1 cellular context compared by ENCODE assay signal in genomic region chr3:101676765-101677435, GRCh38.
TF ChIP-seq lines count a peak whose summit lies in the region.

A gene with protein sequence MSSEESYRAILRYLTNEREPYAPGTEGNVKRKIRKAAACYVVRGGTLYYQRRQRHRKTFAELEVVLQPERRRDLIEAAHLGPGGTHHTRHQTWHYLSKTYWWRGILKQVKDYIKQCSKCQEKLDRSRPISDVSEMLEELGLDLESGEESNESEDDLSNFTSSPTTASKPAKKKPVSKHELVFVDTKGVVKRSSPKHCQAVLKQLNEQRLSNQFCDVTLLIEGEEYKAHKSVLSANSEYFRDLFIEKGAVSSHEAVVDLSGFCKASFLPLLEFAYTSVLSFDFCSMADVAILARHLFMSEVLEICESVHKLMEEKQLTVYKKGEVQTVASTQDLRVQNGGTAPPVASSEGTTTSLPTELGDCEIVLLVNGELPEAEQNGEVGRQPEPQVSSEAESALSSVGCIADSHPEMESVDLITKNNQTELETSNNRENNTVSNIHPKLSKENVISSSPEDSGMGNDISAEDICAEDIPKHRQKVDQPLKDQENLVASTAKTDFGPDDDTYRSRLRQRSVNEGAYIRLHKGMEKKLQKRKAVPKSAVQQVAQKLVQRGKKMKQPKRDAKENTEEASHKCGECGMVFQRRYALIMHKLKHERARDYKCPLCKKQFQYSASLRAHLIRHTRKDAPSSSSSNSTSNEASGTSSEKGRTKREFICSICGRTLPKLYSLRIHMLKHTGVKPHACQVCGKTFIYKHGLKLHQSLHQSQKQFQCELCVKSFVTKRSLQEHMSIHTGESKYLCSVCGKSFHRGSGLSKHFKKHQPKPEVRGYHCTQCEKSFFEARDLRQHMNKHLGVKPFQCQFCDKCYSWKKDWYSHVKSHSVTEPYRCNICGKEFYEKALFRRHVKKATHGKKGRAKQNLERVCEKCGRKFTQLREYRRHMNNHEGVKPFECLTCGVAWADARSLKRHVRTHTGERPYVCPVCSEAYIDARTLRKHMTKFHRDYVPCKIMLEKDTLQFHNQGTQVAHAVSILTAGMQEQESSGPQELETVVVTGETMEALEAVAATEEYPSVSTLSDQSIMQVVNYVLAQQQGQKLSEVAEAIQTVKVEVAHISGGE (minus strand): TSS chr3:101677132. CDS start chr3:101676914, 218 bp downstream.

TF ChIP-seq in HepG2, 621 proteins besides CTCF, POLR2A, EP300 and RAD21 (continued from another document and continues in another):
- TF ChIP-seq HIVEP1 (CRISPR knock-in tag; IDR thresholded peaks at IDR 0.05): peak; percentile 17; the same call in 1 of the 2 replicates
- no peak for TF ChIP-seq TARDBP (CRISPR knock-in tag; IDR thresholded peaks at IDR 0.05)
- no peak for TF ChIP-seq ZNF33B (CRISPR knock-in tag; IDR thresholded peaks at IDR 0.05)
- no peak for TF ChIP-seq NPAS2 (CRISPR knock-in tag; IDR thresholded peaks at IDR 0.05; ENCODE audit: borderline replicate concordance)
- TF ChIP-seq TSC22D2 (CRISPR knock-in tag; IDR thresholded peaks at IDR 0.05; ENCODE audit: borderline replicate concordance): no peak
- TF ChIP-seq ZNF639 (CRISPR knock-in tag; conservative IDR thresholded peaks at IDR 0.05): no peak
- TF ChIP-seq MAFF (IDR thresholded peaks at IDR 0.05; ENCODE audit: low read depth, low read length): no peak
- TF ChIP-seq ZNF337 (CRISPR knock-in tag; IDR thresholded peaks at IDR 0.05; ENCODE audit: borderline replicate concordance, low read depth): 0 out of 2 replicates have a peak, but pooled peaks have one; percentile 31
- TF ChIP-seq SNAPC2 (CRISPR knock-in tag; IDR thresholded peaks at IDR 0.05): no peak
- TF ChIP-seq ZBTB42 (CRISPR knock-in tag; IDR thresholded peaks at IDR 0.05): peak; percentile 23; the same call in 1 of the 2 replicates
- TF ChIP-seq CBX5 (CRISPR knock-in tag; IDR thresholded peaks at IDR 0.05; ENCODE audit: borderline replicate concordance): no peak
- TF ChIP-seq ZBTB8A (CRISPR knock-in tag; IDR thresholded peaks at IDR 0.05; ENCODE audit: borderline replicate concordance, low read depth): no peak
- peak; percentile 72 for TF ChIP-seq MYC (CRISPR knock-in tag; IDR thresholded peaks at IDR 0.05; ENCODE audit: borderline replicate concordance)
- TF ChIP-seq POLR2AphosphoS5 (IDR thresholded peaks at IDR 0.05; ENCODE audit: low read depth, low read length): peak; percentile 82
- TF ChIP-seq ZBTB14 (CRISPR knock-in tag; IDR thresholded peaks at IDR 0.05): peak; percentile 40; the same call in 1 of the 2 replicates
- TF ChIP-seq TCF7 (IDR thresholded peaks at IDR 0.05; ENCODE audit: low read depth): no peak
- no peak for TF ChIP-seq ZNF616 (CRISPR knock-in tag; IDR thresholded peaks at IDR 0.05; ENCODE audit: low read depth)
- no peak for TF ChIP-seq SOX13 (IDR thresholded peaks at IDR 0.05)
- peak in 1 of 2 experiments; percentile 25; a peak in 1 of 4 replicates for TF ChIP-seq SOX13 (CRISPR knock-in tag; conservative IDR thresholded peaks at IDR 0.05 in 1 of 2, IDR thresholded peaks at IDR 0.05 in 1 of 2)
- no peak for TF ChIP-seq ZNF510 (CRISPR knock-in tag; IDR thresholded peaks at IDR 0.05; ENCODE audit: low read depth)
- TF ChIP-seq KLF15 (CRISPR knock-in tag; IDR thresholded peaks at IDR 0.05; ENCODE audit: borderline replicate concordance): no peak
- no peak for TF ChIP-seq PCBP1 (IDR thresholded peaks at IDR 0.05; ENCODE audit: borderline replicate concordance, low read depth, low read length)
- no peak for TF ChIP-seq HNF1A (IDR thresholded peaks at IDR 0.05; ENCODE audit: low read depth)
- TF ChIP-seq HNF1A (CRISPR knock-in tag; IDR thresholded peaks at IDR 0.05; ENCODE audit: borderline replicate concordance): peak; percentile 60; the same call in 1 of the 2 replicates
- peak; percentile 71; the same call in 1 of the 2 replicates for TF ChIP-seq SATB2 (CRISPR knock-in tag; IDR thresholded peaks at IDR 0.05)
- TF ChIP-seq THAP7 (CRISPR knock-in tag; IDR thresholded peaks at IDR 0.05): peak; percentile 83; the same call in 1 of the 2 replicates
- TF ChIP-seq MED1 (CRISPR knock-in tag; IDR thresholded peaks at IDR 0.05): peak; percentile 68
- TF ChIP-seq HHEX (CRISPR knock-in tag; IDR thresholded peaks at IDR 0.05): no peak
- TF ChIP-seq ZBTB7B (CRISPR knock-in tag; IDR thresholded peaks at IDR 0.05): no peak
- peak; percentile 51 for TF ChIP-seq BCL6 (CRISPR knock-in tag; IDR thresholded peaks at IDR 0.05)
- peak; percentile 82 for TF ChIP-seq SP4 (CRISPR knock-in tag; IDR thresholded peaks at IDR 0.05)
- TF ChIP-seq REST (IDR thresholded peaks at IDR 0.05; ENCODE audit: borderline replicate concordance in 1 of 2, low read depth in 1 of 2, low read length in 2 of 2): no peak
- TF ChIP-seq, protein P1, sequence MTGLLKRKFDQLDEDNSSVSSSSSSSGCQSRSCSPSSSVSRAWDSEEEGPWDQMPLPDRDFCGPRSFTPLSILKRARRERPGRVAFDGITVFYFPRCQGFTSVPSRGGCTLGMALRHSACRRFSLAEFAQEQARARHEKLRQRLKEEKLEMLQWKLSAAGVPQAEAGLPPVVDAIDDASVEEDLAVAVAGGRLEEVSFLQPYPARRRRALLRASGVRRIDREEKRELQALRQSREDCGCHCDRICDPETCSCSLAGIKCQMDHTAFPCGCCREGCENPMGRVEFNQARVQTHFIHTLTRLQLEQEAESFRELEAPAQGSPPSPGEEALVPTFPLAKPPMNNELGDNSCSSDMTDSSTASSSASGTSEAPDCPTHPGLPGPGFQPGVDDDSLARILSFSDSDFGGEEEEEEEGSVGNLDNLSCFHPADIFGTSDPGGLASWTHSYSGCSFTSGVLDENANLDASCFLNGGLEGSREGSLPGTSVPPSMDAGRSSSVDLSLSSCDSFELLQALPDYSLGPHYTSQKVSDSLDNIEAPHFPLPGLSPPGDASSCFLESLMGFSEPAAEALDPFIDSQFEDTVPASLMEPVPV (CRISPR knock-in tag; IDR thresholded peaks at IDR 0.05): no peak; the same call in 1 of the 2 replicates
- TF ChIP-seq GLI4 (CRISPR knock-in tag; IDR thresholded peaks at IDR 0.05; ENCODE audit: borderline replicate concordance): 0 out of 2 replicates have a peak, but pooled peaks have one; percentile 23
- TF ChIP-seq, protein P2, sequence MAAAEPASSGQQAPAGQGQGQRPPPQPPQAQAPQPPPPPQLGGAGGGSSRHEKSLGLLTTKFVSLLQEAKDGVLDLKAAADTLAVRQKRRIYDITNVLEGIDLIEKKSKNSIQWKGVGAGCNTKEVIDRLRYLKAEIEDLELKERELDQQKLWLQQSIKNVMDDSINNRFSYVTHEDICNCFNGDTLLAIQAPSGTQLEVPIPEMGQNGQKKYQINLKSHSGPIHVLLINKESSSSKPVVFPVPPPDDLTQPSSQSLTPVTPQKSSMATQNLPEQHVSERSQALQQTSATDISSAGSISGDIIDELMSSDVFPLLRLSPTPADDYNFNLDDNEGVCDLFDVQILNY (CRISPR knock-in tag; conservative IDR thresholded peaks at IDR 0.05): no peak; the same call in 1 of the 2 replicates
- TF ChIP-seq RFXANK (CRISPR knock-in tag; IDR thresholded peaks at IDR 0.05): no peak
- TF ChIP-seq, protein P3, sequence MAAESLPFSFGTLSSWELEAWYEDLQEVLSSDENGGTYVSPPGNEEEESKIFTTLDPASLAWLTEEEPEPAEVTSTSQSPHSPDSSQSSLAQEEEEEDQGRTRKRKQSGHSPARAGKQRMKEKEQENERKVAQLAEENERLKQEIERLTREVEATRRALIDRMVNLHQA (CRISPR knock-in tag; IDR thresholded peaks at IDR 0.05): no peak
- TF ChIP-seq REL (CRISPR knock-in tag; conservative IDR thresholded peaks at IDR 0.05): no peak; the same call in 1 of the 2 replicates
- TF ChIP-seq, protein P4, sequence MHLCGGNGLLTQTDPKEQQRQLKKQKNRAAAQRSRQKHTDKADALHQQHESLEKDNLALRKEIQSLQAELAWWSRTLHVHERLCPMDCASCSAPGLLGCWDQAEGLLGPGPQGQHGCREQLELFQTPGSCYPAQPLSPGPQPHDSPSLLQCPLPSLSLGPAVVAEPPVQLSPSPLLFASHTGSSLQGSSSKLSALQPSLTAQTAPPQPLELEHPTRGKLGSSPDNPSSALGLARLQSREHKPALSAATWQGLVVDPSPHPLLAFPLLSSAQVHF (CRISPR knock-in tag; IDR thresholded peaks at IDR 0.05): no peak
- no peak for TF ChIP-seq POLR2AphosphoS2 (IDR thresholded peaks at IDR 0.05; ENCODE audit: low read depth, low read length)
- TF ChIP-seq GLMP (CRISPR knock-in tag; IDR thresholded peaks at IDR 0.05; ENCODE audit: borderline replicate concordance): no peak
- TF ChIP-seq ZNF660 (CRISPR knock-in tag; IDR thresholded peaks at IDR 0.05; ENCODE audit: borderline replicate concordance, low read depth): no peak
- no peak for TF ChIP-seq MTF1 (CRISPR knock-in tag; IDR thresholded peaks at IDR 0.05)
- no peak for TF ChIP-seq GPN1 (CRISPR knock-in tag; IDR thresholded peaks at IDR 0.05; ENCODE audit: borderline replicate concordance)
